2 cellular contexts compared by ENCODE assay signal in the genomic region with DNA sequence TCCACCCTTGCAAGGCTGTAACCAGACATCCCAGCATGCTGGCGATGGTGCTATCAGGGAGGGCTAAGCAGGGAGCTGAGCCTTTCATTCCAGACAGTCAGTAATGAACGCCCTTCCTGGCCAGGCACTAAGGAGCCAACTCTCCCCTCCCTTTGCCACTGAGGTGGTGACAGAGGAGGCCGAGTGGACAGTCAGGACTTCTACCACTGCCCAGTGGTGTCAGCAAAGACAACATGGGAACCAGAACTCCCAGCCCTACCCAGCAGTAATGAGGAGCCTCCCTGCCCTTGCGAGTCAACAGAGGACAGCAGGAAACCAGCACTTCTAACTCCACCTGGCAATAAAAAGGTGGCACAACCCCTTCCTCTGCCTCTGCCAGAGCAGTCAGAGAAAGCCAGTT.
TF ChIP-seq lines count a peak whose summit lies in the region.

No MANE protein-coding gene starts in this region.

TF ChIP-seq in H1, 55 proteins besides CTCF, POLR2A, EP300 and RAD21:
- TF ChIP-seq EGR1 (IDR thresholded peaks at IDR 0.05; ENCODE audit: borderline replicate concordance, low read depth, low read length) (no peak), YY1 (IDR thresholded peaks at IDR 0.05; ENCODE audit: low read depth, low read length) (no peak), ZNF274 (IDR thresholded peaks at IDR 0.05; ENCODE audit: borderline replicate concordance, extremely low read depth, low read length) (no peak), TCF12 (IDR thresholded peaks at IDR 0.05; ENCODE audit: low read depth, low read length) (no peak), KDM5A (IDR thresholded peaks at IDR 0.05; ENCODE audit: low read length) (no peak), TAF7 (optimal IDR thresholded peaks at IDR 0.05; ENCODE audit: borderline replicate concordance, low read depth, low read length) (no peak), SUZ12 (IDR thresholded peaks at IDR 0.05; ENCODE audit: low read length) (no peak), FOSL1 (IDR thresholded peaks at IDR 0.05; ENCODE audit: insufficient read depth, low read depth, low read length) (no peak)

TF ChIP-seq in SK-N-SH treated with all-trans-retinoic acid at 6 μM for 48 hours, 23 proteins besides CTCF, POLR2A, EP300 and RAD21:
- TF ChIP-seq CSRNP3 (CRISPR knock-in tag; IDR thresholded peaks at IDR 0.05) (no peak), ARNTL (CRISPR knock-in tag; IDR thresholded peaks at IDR 0.05; ENCODE audit: borderline replicate concordance, low read depth) (no peak), ZC3H10 (CRISPR knock-in tag; IDR thresholded peaks at IDR 0.05) (no peak), TSHZ2 (CRISPR knock-in tag; IDR thresholded peaks at IDR 0.05) (no peak), ISL1 (CRISPR knock-in tag; IDR thresholded peaks at IDR 0.05) (no peak), PPARA (CRISPR knock-in tag; IDR thresholded peaks at IDR 0.05; ENCODE audit: borderline replicate concordance) (no peak), CSDC2 (CRISPR knock-in tag; IDR thresholded peaks at IDR 0.05) (no peak), ZNF565 (CRISPR knock-in tag; conservative IDR thresholded peaks at IDR 0.05; ENCODE audit: low read depth) (no peak), ZNF8 (CRISPR knock-in tag; IDR thresholded peaks at IDR 0.05) (no peak), BACH2 (CRISPR knock-in tag; IDR thresholded peaks at IDR 0.05; ENCODE audit: borderline replicate concordance) (no peak), ESRRG (CRISPR knock-in tag; IDR thresholded peaks at IDR 0.05) (no peak)
